1 cellular context compared by ENCODE assay signal in the genomic region with DNA sequence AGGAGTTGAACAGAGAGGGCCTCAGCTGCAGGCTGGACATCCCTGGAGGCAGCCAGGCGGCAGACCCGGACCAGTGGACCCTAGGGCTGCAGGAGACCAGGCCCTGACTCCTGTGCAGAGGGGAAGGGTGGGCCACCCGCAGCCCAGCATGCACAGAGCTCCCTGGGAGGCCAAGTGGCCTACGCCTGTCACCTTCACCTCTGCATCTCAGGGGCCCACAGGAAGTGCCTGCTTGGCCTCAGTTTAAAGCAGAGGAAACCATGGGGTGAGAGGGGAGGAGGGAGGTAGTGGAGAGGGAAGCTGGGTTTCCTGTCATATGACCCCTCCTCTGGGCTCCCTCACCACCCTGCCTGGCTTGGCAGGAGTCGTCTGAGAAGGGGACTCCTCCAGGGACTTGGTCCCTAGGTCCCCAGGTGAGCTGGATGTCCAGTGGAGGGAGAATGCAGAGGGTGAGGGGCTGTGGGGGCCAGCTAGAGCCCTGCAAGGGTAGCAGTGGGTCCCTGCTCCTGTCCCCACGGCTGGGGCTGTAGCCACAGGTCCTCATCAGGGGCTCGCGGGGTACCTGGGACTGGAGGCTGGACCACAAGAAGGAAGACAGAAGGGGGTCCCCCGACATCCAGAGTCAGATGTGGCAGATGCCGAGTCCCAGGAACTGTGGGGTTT.
TF ChIP-seq lines count a peak whose summit lies in the region.

Gene TMC8, plus strand, starts transcription at position 333 of the 663 bp plus-strand sequence. CDS start 818 bp downstream, outside the sequence.

TF ChIP-seq in SK-N-SH treated with all-trans-retinoic acid at 6 μM for 48 hours, 23 proteins besides CTCF, POLR2A, EP300 and RAD21 (continued from another document):
- TF ChIP-seq CSRNP3 (CRISPR knock-in tag; IDR thresholded peaks at IDR 0.05) (no peak), SNAI2 (CRISPR knock-in tag; IDR thresholded peaks at IDR 0.05) (no peak), POU6F1 (CRISPR knock-in tag; IDR thresholded peaks at IDR 0.05; ENCODE audit: borderline replicate concordance, low read depth) (no peak), CSDC2 (CRISPR knock-in tag; IDR thresholded peaks at IDR 0.05) (no peak), PATZ1 (CRISPR knock-in tag; IDR thresholded peaks at IDR 0.05; ENCODE audit: borderline replicate concordance) (no peak), ZNF565 (CRISPR knock-in tag; conservative IDR thresholded peaks at IDR 0.05; ENCODE audit: low read depth) (no peak), ESRRG (CRISPR knock-in tag; IDR thresholded peaks at IDR 0.05) (no peak), ARNTL (CRISPR knock-in tag; IDR thresholded peaks at IDR 0.05; ENCODE audit: borderline replicate concordance, low read depth) (no peak)
TF ChIP-seq in SK-N-SH treated with all-trans-retinoic acid at 6 μM for 48 hours: peak in this region for 0.
